In genomic region chr13:26785845-26786630, GRCh38 we compare ENCODE assay signal across 8 cellular contexts. TPM values are rescaled to one million over a fixed set of nuclear protein-coding genes. Genes with fewer than 3 reads are reported as not detected.
DNase-seq lines count a peak whose midpoint lies in the region; ATAC-seq, FAIRE-seq and TF ChIP-seq lines count a peak whose summit lies in the region.

No MANE protein-coding gene starts in this region.

- intact Hi-C loops in pancreas (cut with DNase I), result no loop called here

- peak overlapping the region; percentile 71 for H3K27ac Mint-ChIP-seq in central memory CD8-positive, alpha-beta T cell (ENCODE audit: low read depth)

- H3K4me1 ChIP-seq in pancreas, result no peaks in the 10 kb centered on the region

- H3K36me3 Mint-ChIP-seq in central memory CD8-positive, alpha-beta T cell (ENCODE audit: insufficient read depth), result no peaks in the 10 kb centered on the region

- peaks cover 12% of the 10 kb centered on the region for H3K27me3 Mint-ChIP-seq in central memory CD8-positive, alpha-beta T cell

- H3K27me3 ChIP-seq in pancreas, result no peaks in the 10 kb centered on the region

- H3K27ac ChIP-seq in pancreas, result no peak overlapping the region

- H3K4me3 Mint-ChIP-seq in central memory CD8-positive, alpha-beta T cell, result peak overlapping the region; percentile 80

- FAIRE-seq in pancreas (lab: Jason Lieb, UNC), result no peak

- TF ChIP-seq CTCF in pancreas (IDR thresholded peaks at IDR 0.05), result no peak

- peak overlapping the region in 1 of 4 donors; percentile 14 for H3K4me3 ChIP-seq in pancreas

- DNase-seq in CD1c-positive myeloid dendritic cell (ENCODE audit: extremely low spot score), result peak; percentile 47
- peak; percentile 18 for DNase-seq in SW480 (ENCODE audit: low spot score)
- DNase-seq in central memory CD8-positive, alpha-beta T cell (ENCODE audit: low spot score in 2 of 2), result peak; percentile 17 to 51
- peak in 4 of 6 donors; percentile 14 to 37 (median 26) for DNase-seq in pancreas
- no peak for DNase-seq in OCI-M1 (lab: John Stamatoyannopoulos, UW)

- H3K9me3 ChIP-seq in pancreas, result no peaks in the 10 kb centered on the region

- no peaks in the 10 kb centered on the region for H3K9me3 Mint-ChIP-seq in central memory CD8-positive, alpha-beta T cell

- WGBS in pancreas, 2 donors, result 23 to 26% methylated on average over 17 of the region's 17 CpGs

- ATAC-seq in HG02798 (IDR thresholded peaks at IDR 0.05; ENCODE audit: poor library complexity, unreplicated experiment), result peak; percentile 29
- peak; percentile 81 for ATAC-seq in central memory CD8-positive, alpha-beta T cell (replicated peaks; ENCODE audit: extremely low read depth, poor library complexity, severe bottlenecking)
- ATAC-seq in pancreas, result peak; percentile 35 to 74 (median 56)
- ATAC-seq in HG03196 (IDR thresholded peaks at IDR 0.05; ENCODE audit: unreplicated experiment), result no peak
- no peak for ATAC-seq in HG03342 (IDR thresholded peaks at IDR 0.05; ENCODE audit: unreplicated experiment)

- no peaks in the 10 kb centered on the region for H3K36me3 ChIP-seq in pancreas

- H3K4me1 Mint-ChIP-seq in central memory CD8-positive, alpha-beta T cell, result peaks cover 23% of the 10 kb centered on the region

RNA-seq across cellular contexts. Expression of gene GPR12, which starts 25.5 kb away (rescaled TPM):
- not detected for total RNA-seq in pancreas
- polyA plus RNA-seq in pancreas, result under 1 TPM in 1 of 2 donors, not detected in 1; 0.05 TPM

Comparison
In these comparisons a context has a peak if more than half of its experiments do, and no peak if none do; other contexts are left out.
1. ATAC-seq: peak in HG02798 (single experiment), central memory CD8-positive, alpha-beta T cell (single experiment) and pancreas (4 of 4); none in HG03196 (single experiment) and HG03342 (single experiment).